Comparison of ENCODE assay signal across 1 cellular context in genomic region chr7:151060113-151060415, GRCh38.
TF ChIP-seq lines count a peak whose summit lies in the region.

No MANE protein-coding gene starts in this region.

TF ChIP-seq in HEK293, 187 proteins besides CTCF, POLR2A, EP300 and RAD21 (continued from another document):
- TF ChIP-seq ZBTB10 (tag by site-specific recombination; IDR thresholded peaks at IDR 0.05) (peak; percentile 10), GLIS2 (tag by site-specific recombination; IDR thresholded peaks at IDR 0.05) (peak; percentile 43)
